ENCODE assay signal across 12 cellular contexts in genomic region chr13:99256283-99256682, GRCh38. TPM values are rescaled to one million over a fixed set of nuclear protein-coding genes. Genes with fewer than 3 reads are reported as not detected.
DNase-seq lines count a peak whose midpoint lies in the region; ATAC-seq and TF ChIP-seq lines count a peak whose summit lies in the region.
"Had no signal": no experiment of that assay in that cellular context is flagged by ENCODE, and none has a peak within 500 bp of the region (broad histone marks: within the 10 kb centered on the region; RNA-seq: fewer than 3 reads in every experiment).

No MANE protein-coding gene starts in this region.

- ATAC-seq in activated naive CD4-positive, alpha-beta T cell treated with anti-CD3 and anti-CD28 coated beads, Interleukin-2, amount 50 U/mL, for 72 hours = no peak
- ATAC-seq: pancreas had no signal

- H3K36me3 Mint-ChIP-seq in activated CD4-positive, alpha-beta T cell treated with anti-CD3 and anti-CD28 coated beads, Interleukin-2, amount 10 ng/mL, durations not matched to agents 7 days and 5 days (ENCODE audit: low read depth) = peaks cover 54% of the 10 kb centered on the region
- peaks cover 20 to 34% of the 10 kb centered on the region in 2 donors for H3K36me3 Mint-ChIP-seq in activated naive CD4-positive, alpha-beta T cell treated with anti-CD3 and anti-CD28 coated beads, Interleukin-2, amount 50 U/mL, for 72 hours

- H3K9me3 ChIP-seq in Karpas-422 (ENCODE audit: low read length) (no peaks in the 10 kb centered on the region), smooth muscle cell (replicated peaks; ENCODE audit: low read depth) (no peaks in the 10 kb centered on the region)
- H3K9me3 ChIP-seq: pancreas, tibial nerve had no signal

- peak overlapping the region; percentile 78 for H3K27ac Mint-ChIP-seq in activated CD4-positive, alpha-beta T cell treated with anti-CD3 and anti-CD28 coated beads, Interleukin-2, amount 10 ng/mL, durations not matched to agents 7 days and 5 days
- H3K27ac Mint-ChIP-seq in activated naive CD4-positive, alpha-beta T cell treated with anti-CD3 and anti-CD28 coated beads, Interleukin-2, amount 50 U/mL, for 72 hours = peak overlapping the region; percentile 30 to 88

- H3K27me3 ChIP-seq in Karpas-422 (ENCODE audit: low read length) (no peaks in the 10 kb centered on the region), smooth muscle cell (ENCODE audit: low read depth) (no peaks in the 10 kb centered on the region)
- H3K27me3 ChIP-seq: dorsolateral prefrontal cortex, pancreas, tibial nerve had no signal

- H3K4me3 ChIP-seq in Karpas-422 (ENCODE audit: low read length) = peak overlapping the region; percentile 78
- no peak overlapping the region for H3K4me3 ChIP-seq in smooth muscle cell
- H3K4me3 ChIP-seq: dorsolateral prefrontal cortex, pancreas, tibial nerve had no signal

- H3K79me2 ChIP-seq in Karpas-422 (ENCODE audit: low read length) = peaks cover 76% of the 10 kb centered on the region
- no peaks in the 10 kb centered on the region for H3K79me2 ChIP-seq in smooth muscle cell (ENCODE audit: low read depth)

- H3K9me3 Mint-ChIP-seq in activated CD4-positive, alpha-beta T cell treated with anti-CD3 and anti-CD28 coated beads, Interleukin-2, amount 10 ng/mL, durations not matched to agents 7 days and 5 days = no peaks in the 10 kb centered on the region
- no peaks in the 10 kb centered on the region for H3K9me3 Mint-ChIP-seq in activated naive CD4-positive, alpha-beta T cell treated with anti-CD3 and anti-CD28 coated beads, Interleukin-2, amount 50 U/mL, for 72 hours

- no peak for TF ChIP-seq CTCF in smooth muscle cell (IDR thresholded peaks at IDR 0.05; ENCODE audit: borderline replicate concordance, insufficient read depth, poor library complexity, severe bottlenecking)

- peaks cover 25% of the 10 kb centered on the region for H3K36me3 ChIP-seq in Karpas-422 (ENCODE audit: insufficient read depth, low read length)
- no peaks in the 10 kb centered on the region for H3K36me3 ChIP-seq in smooth muscle cell (ENCODE audit: low read depth)
- H3K36me3 ChIP-seq: pancreas had no signal

- H3F3A ChIP-seq in smooth muscle cell (ENCODE audit: low read depth) = no peaks in the 10 kb centered on the region

- H3K4me3 Mint-ChIP-seq in activated CD4-positive, alpha-beta T cell treated with anti-CD3 and anti-CD28 coated beads, Interleukin-2, amount 10 ng/mL, durations not matched to agents 7 days and 5 days = peak overlapping the region; percentile 78

- H2AFZ ChIP-seq in Karpas-422 (ENCODE audit: low read length) (no peak overlapping the region), smooth muscle cell (ENCODE audit: low read depth) (no peak overlapping the region)

- H3K9ac ChIP-seq in Karpas-422 (ENCODE audit: low read length) = peak overlapping the region; percentile 73
- no peak overlapping the region for H3K9ac ChIP-seq in smooth muscle cell (ENCODE audit: low read depth)

- POLR2A ChIA-PET in activated CD4-positive, alpha-beta T cell treated with anti-CD3 and anti-CD28 coated beads, Interleukin-2, amount 10 ng/mL, durations not matched to agents 7 days and 5 days (lab: Charles Lee) = interaction anchor here (0.6 kb wide), 1 partner anchor 681 kb away, joined by 3 read pairs; no protein-coding TSS in a partner anchor

- no peak for DNase-seq in activated CD4-positive, alpha-beta T cell treated with anti-CD3 and anti-CD28 coated beads, Interleukin-2, amount 10 ng/mL, durations not matched to agents 7 days and 5 days
- DNase-seq in activated CD4-positive, alpha-beta T cell treated with anti-CD3 and anti-CD28 coated beads, Interleukin-2, amount 50 U/mL, for 48 hours = no peak
- DNase-seq in Karpas-422 = peak; percentile 80
- no peak for DNase-seq in activated naive CD4-positive, alpha-beta T cell treated with anti-CD3 and anti-CD28 coated beads, Interleukin-2, amount 50 U/mL, for 72 hours (ENCODE audit: low spot score in 2 of 2)
- no peak for DNase-seq in smooth muscle cell (lab: John Stamatoyannopoulos, UW; ENCODE audit: unreplicated experiment)
- no peak for DNase-seq in stimulated activated CD8-positive, alpha-beta memory T cell treated with anti-CD3 and anti-CD28 coated beads, Interleukin-4, amount 100 ng/mL, for 48 hours
- DNase-seq in iPS-NIHi11 (ENCODE audit: low spot score) = no peak
- no peak for DNase-seq in NCI-H82 treated with DMSO at 0.1 percent for 48 hours (lab: John Stamatoyannopoulos, UW; ENCODE audit: unreplicated experiment)
- DNase-seq: dorsolateral prefrontal cortex, mammary epithelial cell, pancreas had no signal

- H3K27me3 Mint-ChIP-seq in activated CD4-positive, alpha-beta T cell treated with anti-CD3 and anti-CD28 coated beads, Interleukin-2, amount 10 ng/mL, durations not matched to agents 7 days and 5 days = no peaks in the 10 kb centered on the region

- CTCF ChIA-PET in activated CD4-positive, alpha-beta T cell treated with anti-CD3 and anti-CD28 coated beads, Interleukin-2, amount 10 ng/mL, durations not matched to agents 7 days and 5 days (lab: Charles Lee) = interaction anchor here (1.1 to 2.0 kb wide), 5 partner anchors 9 to 79 kb away, joined by 4 to 8 read pairs (median 5); no protein-coding TSS in a partner anchor

- peaks cover 67% of the 10 kb centered on the region for H3K4me1 Mint-ChIP-seq in activated CD4-positive, alpha-beta T cell treated with anti-CD3 and anti-CD28 coated beads, Interleukin-2, amount 10 ng/mL, durations not matched to agents 7 days and 5 days

- H3K4me1 ChIP-seq in Karpas-422 (ENCODE audit: low read length) (peaks cover 68% of the 10 kb centered on the region), smooth muscle cell (ENCODE audit: low read depth) (peaks cover 9% of the 10 kb centered on the region)
- H3K4me1 ChIP-seq: pancreas had no signal

- no peaks in the 10 kb centered on the region for H3K9me2 ChIP-seq in Karpas-422 (replicated peaks; ENCODE audit: insufficient read depth, low read length)

- H3K27ac ChIP-seq in Karpas-422 (ENCODE audit: low read length) (peak overlapping the region; percentile 98), smooth muscle cell (ENCODE audit: low read depth) (no peak overlapping the region)
- H3K27ac ChIP-seq: dorsolateral prefrontal cortex, pancreas had no signal

- H3K4me2 ChIP-seq in Karpas-422 (ENCODE audit: low read depth, low read length, poor library complexity, severe bottlenecking) = peak overlapping the region; percentile 91
- peak overlapping the region; percentile 7 for H3K4me2 ChIP-seq in smooth muscle cell

- 93% methylated on average over 2 of the region's 2 CpGs for WGBS in smooth muscle cell (ENCODE audit: low lambda C conversion rate)

- H4K20me1 ChIP-seq in Karpas-422 (ENCODE audit: insufficient read depth, low read depth, low read length) (peaks cover 15% of the 10 kb centered on the region), smooth muscle cell (ENCODE audit: low read depth) (peaks cover 9% of the 10 kb centered on the region)

RNA-seq across cellular contexts. Expression of gene GPR18, which starts 1.9 kb away (rescaled TPM):
- total RNA-seq in activated CD4-positive, alpha-beta T cell treated with anti-CD3 and anti-CD28 coated beads, Interleukin-2, amount 10 ng/mL, durations not matched to agents 7 days and 5 days = 10 to 100 TPM; 19.7 to 25.4 TPM
- total RNA-seq in Karpas-422 (2014; rRNA removed; shearing (Covaris generic); ENCODE audit: low replicate concordance) = 45.4 and 126 TPM in 2 replicates
- total RNA-seq in activated naive CD4-positive, alpha-beta T cell treated with anti-CD3 and anti-CD28 coated beads, Interleukin-2, amount 50 U/mL, for 72 hours = 1 to 10 TPM; 2.0 to 8.4 TPM
- 0.36 TPM in 1 of 2 replicates, not detected in the other for total RNA-seq in smooth muscle cell
- polyA plus RNA-seq in smooth muscle cell = 0.38 TPM in 1 of 2 replicates, not detected in the other
- total RNA-seq: dorsolateral prefrontal cortex, mammary epithelial cell, tibial nerve had no signal
- polyA plus RNA-seq: mammary epithelial cell had no signal

RNA-seq across cellular contexts. Expression of gene GPR183, which starts 50.9 kb away (rescaled TPM):
- 10 to 100 TPM; 41.4 to 45.1 TPM for total RNA-seq in activated CD4-positive, alpha-beta T cell treated with anti-CD3 and anti-CD28 coated beads, Interleukin-2, amount 10 ng/mL, durations not matched to agents 7 days and 5 days
- total RNA-seq in Karpas-422 (2014; rRNA removed; shearing (Covaris generic); ENCODE audit: low replicate concordance) = 0.11 TPM in 1 of 2 replicates, not detected in the other
- total RNA-seq in activated naive CD4-positive, alpha-beta T cell treated with anti-CD3 and anti-CD28 coated beads, Interleukin-2, amount 50 U/mL, for 72 hours = 10 to 100 TPM; 55.0 to 55.4 TPM
- total RNA-seq in smooth muscle cell = 33.0 and 46.4 TPM in 2 replicates
- 26.8 and 32.4 TPM in 2 replicates for polyA plus RNA-seq in smooth muscle cell
- total RNA-seq: mammary epithelial cell had no signal
- polyA plus RNA-seq: mammary epithelial cell had no signal

RNA-seq across cellular contexts. Expression of gene UBAC2, which starts 55.6 kb away (rescaled TPM):
- total RNA-seq in activated CD4-positive, alpha-beta T cell treated with anti-CD3 and anti-CD28 coated beads, Interleukin-2, amount 10 ng/mL, durations not matched to agents 7 days and 5 days = 10 to 100 TPM; 67.8 to 70.5 TPM
- 50.6 and 58.3 TPM in 2 replicates for total RNA-seq in Karpas-422 (2014; rRNA removed; shearing (Covaris generic); ENCODE audit: low replicate concordance)
- 10 to 100 TPM; 52.4 to 55.6 TPM for total RNA-seq in activated naive CD4-positive, alpha-beta T cell treated with anti-CD3 and anti-CD28 coated beads, Interleukin-2, amount 50 U/mL, for 72 hours
- total RNA-seq in smooth muscle cell = 58.4 and 69.9 TPM in 2 replicates
- 74.0 and 85.3 TPM in 2 replicates for polyA plus RNA-seq in smooth muscle cell

Comparison
In these comparisons a context has a peak if more than half of its experiments do, and no peak if none do; other contexts are left out.
1. RNA of gene GPR183, which starts 50.9 kb away (total RNA-seq): 55.0 to 55.4 TPM in activated naive CD4-positive, alpha-beta T cell treated with anti-CD3 and anti-CD28 coated beads, Interleukin-2, amount 50 U/mL, for 72 hours, 41.4 to 45.1 TPM in activated CD4-positive, alpha-beta T cell treated with anti-CD3 and anti-CD28 coated beads, Interleukin-2, amount 10 ng/mL, durations not matched to agents 7 days and 5 days and 33.0 to 46.4 TPM in smooth muscle cell; 0.11 TPM in Karpas-422; every median in the first group is over 10 times any median in the second.